8 cellular contexts compared by ENCODE assay signal in the genomic region with DNA sequence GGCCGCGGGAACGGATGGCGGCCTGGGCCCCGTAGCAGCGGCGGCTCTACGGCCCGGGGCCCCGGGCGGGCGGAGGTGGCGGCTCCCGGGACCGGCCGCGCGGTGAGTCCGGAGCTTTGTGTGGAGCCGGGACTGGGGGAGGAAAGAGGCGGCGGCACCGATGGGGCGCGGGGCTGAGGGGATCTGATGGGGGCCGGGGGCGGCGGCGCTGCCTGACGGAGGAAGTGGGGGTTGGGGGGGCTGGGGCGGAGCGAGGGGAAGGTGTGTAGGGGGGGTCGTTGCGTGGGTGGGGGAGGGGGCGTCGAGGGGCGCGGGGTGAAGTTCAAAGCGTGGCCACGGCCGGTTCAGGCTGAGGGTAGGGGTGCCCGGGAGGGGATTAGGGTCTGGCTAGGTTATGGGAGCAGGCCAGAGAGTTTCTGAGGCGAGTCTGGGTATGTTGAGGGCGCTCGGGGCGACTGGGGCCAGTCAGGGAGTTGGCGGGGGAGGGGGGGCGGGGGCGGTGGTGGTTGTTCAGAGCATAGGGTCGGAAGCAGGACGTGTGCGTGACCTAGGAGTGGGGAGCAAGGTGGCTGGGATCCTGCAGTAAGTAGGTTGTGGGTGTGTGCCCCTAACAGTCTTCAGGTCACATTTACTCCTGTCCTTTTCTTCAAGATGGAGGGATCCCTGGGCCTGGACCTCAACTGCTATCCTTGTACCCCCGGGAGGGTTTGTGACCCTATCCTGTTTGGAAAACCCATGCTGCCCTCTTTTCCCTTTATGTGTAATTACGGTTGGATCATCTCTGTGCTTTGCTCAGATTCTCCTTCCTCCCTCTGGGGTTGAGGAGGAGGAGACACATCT. TPM values are rescaled to one million over a fixed set of nuclear protein-coding genes. Genes with fewer than 3 reads are reported as not detected.
DNase-seq lines count a peak whose midpoint lies in the region; ATAC-seq and TF ChIP-seq lines count a peak whose summit lies in the region.

No MANE protein-coding gene starts in this region.

- H3K9me3 ChIP-seq in IMR-90 (ENCODE audit: control insufficient read depth, insufficient read depth, low read length) (no peaks in the 10 kb centered on the region), right cardiac atrium (ENCODE audit: control insufficient read depth, low read length) (no peaks in the 10 kb centered on the region), psoas muscle (no peaks in the 10 kb centered on the region)

- H3K4me3 ChIP-seq in IMR-90 (ENCODE audit: insufficient read depth, low read depth, low read length) (peak overlapping the region; percentile 70), right cardiac atrium (ENCODE audit: low read length) (peak overlapping the region; percentile 100), psoas muscle (peak overlapping the region; percentile 70)

- H3K9ac ChIP-seq in IMR-90 (ENCODE audit: low read depth, low read length) = peak overlapping the region; percentile 84

- H2AK9ac ChIP-seq in IMR-90 (replicated peaks; ENCODE audit: low read depth, low read length, poor library complexity) = peak overlapping the region; percentile 10

- H4K5ac ChIP-seq in IMR-90 (ENCODE audit: low read depth, low read length) = peak overlapping the region; percentile 32; the same call in 1 of the 2 replicates

- peak; percentile 58 to 76 for DNase-seq in NCI-H524 (lab: John Stamatoyannopoulos, UW)
- no peak for DNase-seq in NCI-H524 treated with DMSO at 0.1 percent for 48 hours (lab: John Stamatoyannopoulos, UW)
- peak; percentile 81 for DNase-seq in IMR-90
- DNase-seq in SW 1271 (lab: John Stamatoyannopoulos, UW) = peak; percentile 35 to 82
- DNase-seq in anterior cingulate cortex (lab: John Stamatoyannopoulos, UW) = peak in 39 of 58 donors; percentile 14 to 71 (median 40)
- DNase-seq in right cardiac atrium = peak in 2 of 3 donors; percentile 35 to 52
- peak in 1 of 2 donors; percentile 34 for DNase-seq in psoas muscle

- H4K91ac ChIP-seq in IMR-90 (ENCODE audit: insufficient read depth, low read depth, low read length) = peak overlapping the region; percentile 56; the same call in 1 of the 2 replicates

- 0 out of 2 replicates have a peak overlapping the region, but pooled peaks have one; percentile 14 for H2BK120ac ChIP-seq in IMR-90 (ENCODE audit: low read depth, low read length)

- H3K4me2 ChIP-seq in IMR-90 (ENCODE audit: low read depth, low read length) = peak overlapping the region; percentile 96

- TF ChIP-seq POLR2A in IMR-90 (IDR thresholded peaks at IDR 0.05; ENCODE audit: low read depth, low read length) = no peak

- BruUV-seq in IMR-90 (replicated peaks; lab: Mats Ljungman, UMichigan) = no TSS peak

- H3K23ac ChIP-seq in IMR-90 (ENCODE audit: low read depth, low read length) = peak overlapping the region; percentile 50; the same call in 1 of the 2 replicates

- peak overlapping the region; percentile 79 for H2BK5ac ChIP-seq in IMR-90 (ENCODE audit: low read depth, low read length, poor library complexity, severe bottlenecking)

- dilution Hi-C loops in IMR-90 (cut with HindIII; ENCODE audit: low sequenced_read_pairs, unreplicated experiment) = no loop called here

- peak overlapping the region; percentile 53 for H3K14ac ChIP-seq in IMR-90 (replicated peaks; ENCODE audit: low read depth, low read length)

- H3K79me1 ChIP-seq in IMR-90 (ENCODE audit: low read depth in 1 of 2, low read length in 2 of 2) = peaks cover 20 to 44% of the 10 kb centered on the region in 2 experiments; a peak in 3 of 4 replicates

- 0 out of 2 replicates have a peak, but pooled peaks have one; percentile 13 for TF ChIP-seq CTCF in IMR-90 (conservative IDR thresholded peaks at IDR 0.05; ENCODE audit: low read depth, low read length)
- TF ChIP-seq CTCF in psoas muscle (IDR thresholded peaks at IDR 0.05) = no peak

- intact Hi-C loops in IMR-90 (cut with micrococcal nuclease) = loop anchor here (5.0 kb wide), 1 partner anchor 46 kb away; no protein-coding TSS in a partner anchor
- intact Hi-C loops in right cardiac atrium (cut with DNase I) = no loop called here
- intact Hi-C loops in psoas muscle (cut with DNase I) = no loop called here

- H3K36me3 ChIP-seq in IMR-90 (ENCODE audit: control insufficient read depth, insufficient read depth, low read length) (peaks cover 3% of the 10 kb centered on the region; the same call in 1 of the 2 replicates), psoas muscle (ENCODE audit: insufficient read depth in 1 of 2, low read depth in 1 of 2) (peaks cover 0 to 2% of the 10 kb centered on the region in 2 donors)

- peaks cover 42% of the 10 kb centered on the region for H4K20me1 ChIP-seq in IMR-90 (ENCODE audit: insufficient read depth, low read length)

- H2AFZ ChIP-seq in IMR-90 (replicated peaks; ENCODE audit: low read length, poor library complexity) = peak overlapping the region; percentile 81

- H2BK15ac ChIP-seq in IMR-90 (ENCODE audit: low read depth, low read length) = no peak overlapping the region

- H3K27ac ChIP-seq in IMR-90 (ENCODE audit: insufficient read depth, low read length) = peak overlapping the region; percentile 81
- H3K27ac ChIP-seq in right cardiac atrium (ENCODE audit: low read length) = peak overlapping the region; percentile 93
- H3K27ac ChIP-seq in psoas muscle = peak overlapping the region; percentile 79

- peak overlapping the region; percentile 66 for H3K18ac ChIP-seq in IMR-90 (ENCODE audit: low read depth, low read length)

- POLR2A ChIA-PET in IMR-90 (lab: Charles Lee; ENCODE audit: unreplicated experiment) = interaction anchor here (0.6 kb wide), 1 partner anchor 40 kb away, joined by 18 read pairs; no protein-coding TSS in a partner anchor

- H3K9me1 ChIP-seq in IMR-90 (ENCODE audit: insufficient read depth, low read length) = peaks cover 6% of the 10 kb centered on the region; the same call in 1 of the 2 replicates

- H3K56ac ChIP-seq in IMR-90 (ENCODE audit: extremely low read depth, insufficient read depth, low read length) = 0 out of 2 replicates have a peak overlapping the region, but pooled peaks have one; percentile 62

- TF ChIP-seq RAD21 in IMR-90 (IDR thresholded peaks at IDR 0.05; ENCODE audit: low read length) = peak; percentile 23; the same call in 1 of the 2 replicates

- H3K4me1 ChIP-seq in IMR-90 (ENCODE audit: control insufficient read depth, insufficient read depth, low read length) (peaks cover 12% of the 10 kb centered on the region), right cardiac atrium (ENCODE audit: control insufficient read depth, insufficient read depth, low read length) (peaks cover 6% of the 10 kb centered on the region), psoas muscle (peaks cover 55% of the 10 kb centered on the region)

- in situ Hi-C loops in IMR-90 (cut with MboI; ENCODE audit: low sequenced_read_pairs) = no loop called here

- CTCF ChIA-PET in IMR-90 (lab: Yijun Ruan, JAX) = no interaction called here

- H3K27me3 ChIP-seq in IMR-90 (ENCODE audit: control insufficient read depth, insufficient read depth, low read length) (no peaks in the 10 kb centered on the region), right cardiac atrium (ENCODE audit: control insufficient read depth, insufficient read depth) (no peaks in the 10 kb centered on the region), psoas muscle (ENCODE audit: insufficient read depth in 3 of 3, low read length in 2 of 3) (no peaks in the 10 kb centered on the region)

- H2BK20ac ChIP-seq in IMR-90 (ENCODE audit: low read depth, low read length) = no peak overlapping the region

- WGBS in IMR-90 (ENCODE audit: extremely low coverage in 2 of 2, insufficient read length in 1 of 2), 2 experiments = no CpG with 5 or more reads among the region's 54 CpGs
- WGBS in right cardiac atrium = under 1% methylated on average over 54 of the region's 54 CpGs
- 1% methylated on average over 24 to 54 of the region's 54 CpGs for WGBS in psoas muscle, 3 donors

- ATAC-seq in IMR-90 (ENCODE audit: low read depth) (peak; percentile 73), right cardiac atrium (peak; percentile 76 to 80), psoas muscle (peak; percentile 25 to 53 (median 30)), GM18867 (IDR thresholded peaks at IDR 0.05; ENCODE audit: unreplicated experiment) (no peak)

- H2AK5ac ChIP-seq in IMR-90 (ENCODE audit: low read depth, low read length) = peak overlapping the region; percentile 61

- peak overlapping the region; percentile 61 for H3K4ac ChIP-seq in IMR-90 (ENCODE audit: low read depth, low read length)

- H4K8ac ChIP-seq in IMR-90 (ENCODE audit: low read depth in 2 of 2, low read length in 2 of 2) = peak overlapping the region; percentile 16 to 65; a peak in 1 of 4 replicates

TF ChIP-seq in IMR-90, 13 proteins besides CTCF, POLR2A, EP300 and RAD21:
- TF ChIP-seq CEBPB (IDR thresholded peaks at IDR 0.05; ENCODE audit: low read depth, low read length) (0 out of 2 replicates have a peak, but pooled peaks have one; percentile 24), BHLHE40 (IDR thresholded peaks at IDR 0.05; ENCODE audit: low read depth, low read length) (no peak)

RNA-seq across cellular contexts. Expression of a gene that starts 0.6 kb away (rescaled TPM):
- total RNA-seq in IMR-90 (2012; rRNA removed) (10.4 and 12.2 TPM in 2 replicates), right cardiac atrium (10 to 100 TPM; 21.9 to 23.9 (median 22.8) TPM), psoas muscle (10 to 100 TPM; 10.2 to 15.0 (median 12.3) TPM)
- polyA plus RNA-seq in IMR-90 (2012; rRNA removed) (12.5 and 12.6 TPM in 2 replicates), right cardiac atrium (8.4 TPM), psoas muscle (1 to 10 TPM; 3.2 to 9.0 (median 3.4) TPM)
- 6.4 and 6.7 TPM in 2 replicates for polyA plus RNA-seq in IMR-90 (2012; cell fraction: cytosol; rRNA removed)
- polyA plus RNA-seq in IMR-90 (2012; cell fraction: nucleus; rRNA removed; ENCODE audit: low replicate concordance) = 9.3 and 18.1 TPM in 2 replicates
